ENCODE assay signal across 8 cellular contexts in genomic region chr14:64337901-64338615, GRCh38. TPM values are rescaled to one million over a fixed set of nuclear protein-coding genes. Genes with fewer than 3 reads are reported as not detected.
DNase-seq lines count a peak whose midpoint lies in the region; FAIRE-seq and TF ChIP-seq lines count a peak whose summit lies in the region.

No MANE protein-coding gene starts in this region.

- POLR2A ChIA-PET in A673 (lab: Charles Lee; ENCODE audit: low non-redundant PET), result interaction anchor here (0.7 kb wide), 1 partner anchor 28 kb away, joined by 16 read pairs; no protein-coding TSS in a partner anchor
- POLR2A ChIA-PET in GM10248 (lab: Yijun Ruan, JAX), result interaction anchor here (0.5 to 1.2 kb wide), 2 partner anchors 49 to 921 kb away, joined by 3 to 5 read pairs; no protein-coding TSS in a partner anchor
- POLR2A ChIA-PET in HEK293T (lab: Yijun Ruan, JAX), result interaction anchor here (0.7 to 3.3 kb wide), 30 partner anchors 11 to 696 kb away, joined by 3 to 45 read pairs (median 4); partner anchors contain the start of genes AKAP5, MTHFD1, ZBTB1 and ZBTB25

- H4K20me1 ChIP-seq in Loucy (ENCODE audit: insufficient read depth, low read length, poor library complexity, severe bottlenecking), result no peaks in the 10 kb centered on the region

- H3K9ac ChIP-seq in Loucy (ENCODE audit: low read depth, low read length, poor library complexity, severe bottlenecking), result peak overlapping the region; percentile 92

- WGBS in small intestine, 3 donors, result 0 to 1% (median 1%) methylated on average over 42 to 48 of the region's 48 CpGs

- no peaks in the 10 kb centered on the region for H3K9me2 ChIP-seq in Loucy (replicated peaks; ENCODE audit: low read depth, low read length)

- H2AFZ ChIP-seq in Loucy (ENCODE audit: low read length), result peak overlapping the region; percentile 87

- H3K4me3 ChIP-seq in A673 (ENCODE audit: low read depth, low read length, poor library complexity, severe bottlenecking) (peak overlapping the region; percentile 79), Loucy (ENCODE audit: low read length, poor library complexity, severe bottlenecking) (peak overlapping the region; percentile 96), cardiac fibroblast (replicated peaks in 1 of 2; ENCODE audit: low read depth in 2 of 2, low read length in 2 of 2) (peak overlapping the region; percentile 76 to 78), small intestine (ENCODE audit: low read depth in 1 of 2, low read length in 2 of 2) (peak overlapping the region; percentile 62 to 69)

- peak; percentile 76 for DNase-seq in A673 (ENCODE audit: low spot score)
- peak; percentile 25 for DNase-seq in GM10248 (ENCODE audit: extremely low spot score)
- peak; percentile 57 for DNase-seq in HEK293T (ENCODE audit: extremely low spot score)
- DNase-seq in RPMI8226, result peak; percentile 39
- peak; percentile 57 to 58 for DNase-seq in cardiac fibroblast (ENCODE audit: low read depth in 2 of 2)
- peak; percentile 91 for DNase-seq in islet precursor cell
- peak; percentile 43 for DNase-seq in small intestine

- FAIRE-seq in small intestine (lab: Jason Lieb, UNC), result no peak

- peaks cover 9% of the 10 kb centered on the region for H3K9me3 ChIP-seq in A673 (ENCODE audit: low read depth, low read length, poor library complexity, severe bottlenecking)
- H3K9me3 ChIP-seq in Loucy (ENCODE audit: insufficient read depth, low read depth, low read length), result no peaks in the 10 kb centered on the region
- H3K9me3 ChIP-seq in small intestine (ENCODE audit: control insufficient read depth, low read depth), result no peaks in the 10 kb centered on the region

- TF ChIP-seq CTCF in A673 (conservative IDR thresholded peaks at IDR 0.05; ENCODE audit: low read depth, low read length) (0 out of 2 replicates have a peak, but pooled peaks have one; percentile 19), GM10248 (IDR thresholded peaks at IDR 0.05; ENCODE audit: control extremely low read depth, extremely low read depth, low read depth, missing control alignments) (no peak), Loucy (conservative IDR thresholded peaks at IDR 0.05; ENCODE audit: low read length) (no peak; the same call in 1 of the 2 replicates), cardiac fibroblast (IDR thresholded peaks at IDR 0.05; ENCODE audit: low read depth, low read length) (peak; percentile 6)

- peaks cover 18% of the 10 kb centered on the region for H3K79me2 ChIP-seq in Loucy (ENCODE audit: insufficient read depth, low read length)

- H3K36me3 ChIP-seq in A673 (ENCODE audit: insufficient read depth, low read length, poor library complexity, severe bottlenecking), result no peaks in the 10 kb centered on the region
- H3K36me3 ChIP-seq in Loucy (ENCODE audit: insufficient read depth, low read length), result no peaks in the 10 kb centered on the region
- H3K36me3 ChIP-seq in small intestine (ENCODE audit: control insufficient read depth in 2 of 2, insufficient read depth in 2 of 2, low read length in 2 of 2), result no peaks in the 10 kb centered on the region

- H3K4me1 ChIP-seq in A673 (ENCODE audit: insufficient read depth, low read length, poor library complexity, severe bottlenecking) (peaks cover 10% of the 10 kb centered on the region), Loucy (ENCODE audit: insufficient read depth, low read length, poor library complexity, severe bottlenecking) (peaks cover 19% of the 10 kb centered on the region), small intestine (ENCODE audit: control insufficient read depth in 2 of 2, insufficient read depth in 1 of 2, low read depth in 1 of 2, low read length in 1 of 2) (no peaks in the 10 kb centered on the region)

- BruUV-seq in A673 (replicated peaks; lab: Mats Ljungman, UMichigan), result no TSS peak

- intact Hi-C loops in A673 (cut with micrococcal nuclease; ENCODE audit: unreplicated experiment), result loop anchor here (5.0 kb wide), 1 partner anchor 49 kb away; the partner anchor contains the start of gene MTHFD1

- no peaks in the 10 kb centered on the region for H3K27me3 ChIP-seq in A673 (replicated peaks; ENCODE audit: insufficient read depth, low read depth, low read length, poor library complexity)
- no peaks in the 10 kb centered on the region for H3K27me3 ChIP-seq in Loucy (ENCODE audit: insufficient read depth, low read length, poor library complexity, severe bottlenecking)
- no peaks in the 10 kb centered on the region for H3K27me3 ChIP-seq in small intestine (ENCODE audit: control insufficient read depth in 2 of 2, insufficient read depth in 2 of 2, low read length in 2 of 2)

- no peaks in the 10 kb centered on the region for H3F3A ChIP-seq in Loucy (ENCODE audit: low read depth)

- H3K4me2 ChIP-seq in Loucy (ENCODE audit: low read depth, low read length, poor library complexity, severe bottlenecking), result peak overlapping the region; percentile 83

- CTCF ChIA-PET in A673 (lab: Charles Lee), result interaction anchor here (0.6 to 1.6 kb wide), 4 partner anchors 32 to 540 kb away, joined by 3 to 6 read pairs (median 5); no protein-coding TSS in a partner anchor
- CTCF ChIA-PET in GM10248 (lab: Yijun Ruan, JAX), result interaction anchor here (0.6 to 2.4 kb wide), 6 partner anchors 17 to 174 kb away, joined by 3 to 11 read pairs (median 4); partner anchors contain the start of gene ESR2
- CTCF ChIA-PET in HEK293T (lab: Yijun Ruan, JAX), result interaction anchor here (0.5 to 0.7 kb wide), 4 partner anchors 15 to 566 kb away, joined by 3 read pairs; partner anchors contain the start of genes HSPA2 and MTHFD1

- H3K27ac ChIP-seq in A673 (ENCODE audit: low read depth, low read length, poor library complexity, severe bottlenecking) (peak overlapping the region; percentile 94), small intestine (ENCODE audit: low read depth in 1 of 2, low read length in 1 of 2) (peak overlapping the region; percentile 52 to 89)

TF ChIP-seq in HEK293T, 16 proteins besides CTCF, POLR2A, EP300 and RAD21:
- no peak for TF ChIP-seq LEF1 (IDR thresholded peaks at IDR 0.05; ENCODE audit: borderline replicate concordance)
- TF ChIP-seq SUZ12 (IDR thresholded peaks at IDR 0.05), result no peak
- TF ChIP-seq FOXA1 (IDR thresholded peaks at IDR 0.05), result no peak
- TF ChIP-seq NFRKB (IDR thresholded peaks at IDR 0.05), result no peak
- no peak for TF ChIP-seq CTBP1 (IDR thresholded peaks at IDR 0.05; ENCODE audit: borderline replicate concordance)
- no peak for TF ChIP-seq L3MBTL2 (conservative IDR thresholded peaks at IDR 0.05)

RNA-seq across cellular contexts. Expression of gene ESR2, which starts 43.9 kb away (rescaled TPM):
- 0.46 and 0.71 TPM in 2 replicates for total RNA-seq in A673 (2021)
- under 1 TPM in 1 of 3 donors, not detected in 2; 0.19 TPM for polyA plus RNA-seq in small intestine

RNA-seq across cellular contexts. Expression of gene MTHFD1, which starts 50.1 kb away (rescaled TPM):
- 286 and 293 TPM in 2 replicates for total RNA-seq in A673 (2021)
- 10 to 100 TPM; 12.4 to 47.4 (median 16.8) TPM for polyA plus RNA-seq in small intestine

Comparison
In these comparisons a context has a peak if more than half of its experiments do, and no peak if none do; other contexts are left out.
1. Peak in every context shown above with its lines: DNase-seq, H3K4me3 ChIP-seq and H3K27ac ChIP-seq.
2. DNase-seq: peak in every context shown above with its lines; median percentile 91 in islet precursor cell; 76 in A673; 58 in cardiac fibroblast; 57 in HEK293T; 43 in small intestine; 39 in RPMI8226; 25 in GM10248.
3. CTCF ChIP-seq: peak in A673 (single experiment) and cardiac fibroblast (single experiment); none in GM10248 (single experiment) and Loucy (single experiment).